In the genomic region with DNA sequence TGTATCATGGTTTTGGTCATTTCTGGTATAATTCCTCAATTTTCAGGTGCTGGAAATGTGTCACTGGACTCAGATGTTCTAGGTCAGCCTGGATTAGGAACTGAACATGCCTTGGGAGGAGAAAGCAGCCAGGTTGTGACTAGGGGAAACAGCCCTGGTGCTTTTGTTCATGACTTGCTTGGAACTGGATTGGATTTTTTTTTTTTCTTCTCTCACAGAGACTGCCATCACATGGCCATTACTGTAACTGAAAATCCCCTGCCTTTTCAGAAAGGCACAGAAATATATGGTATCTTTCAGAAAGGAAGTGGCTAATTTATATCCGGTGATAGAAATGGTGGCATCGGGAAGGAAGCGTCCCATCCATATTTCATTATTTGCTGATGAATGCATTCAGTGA, we compare ENCODE assay signal across 1 cellular context.
TF ChIP-seq lines count a peak whose summit lies in the region.

No MANE protein-coding gene starts in this region.

TF ChIP-seq in WTC11, 78 proteins besides CTCF, POLR2A, EP300 and RAD21 (continued from another document):
- TF ChIP-seq, protein P1, sequence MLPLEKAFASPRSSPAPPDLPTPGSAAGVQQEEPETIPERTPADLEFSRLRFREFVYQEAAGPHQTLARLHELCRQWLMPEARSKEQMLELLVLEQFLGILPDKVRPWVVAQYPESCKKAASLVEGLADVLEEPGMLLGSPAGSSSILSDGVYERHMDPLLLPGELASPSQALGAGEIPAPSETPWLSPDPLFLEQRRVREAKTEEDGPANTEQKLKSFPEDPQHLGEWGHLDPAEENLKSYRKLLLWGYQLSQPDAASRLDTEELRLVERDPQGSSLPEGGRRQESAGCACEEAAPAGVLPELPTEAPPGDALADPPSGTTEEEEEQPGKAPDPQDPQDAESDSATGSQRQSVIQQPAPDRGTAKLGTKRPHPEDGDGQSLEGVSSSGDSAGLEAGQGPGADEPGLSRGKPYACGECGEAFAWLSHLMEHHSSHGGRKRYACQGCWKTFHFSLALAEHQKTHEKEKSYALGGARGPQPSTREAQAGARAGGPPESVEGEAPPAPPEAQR (CRISPR knock-in tag; IDR thresholded peaks at IDR 0.05) = no peak
- TF ChIP-seq, protein P2, sequence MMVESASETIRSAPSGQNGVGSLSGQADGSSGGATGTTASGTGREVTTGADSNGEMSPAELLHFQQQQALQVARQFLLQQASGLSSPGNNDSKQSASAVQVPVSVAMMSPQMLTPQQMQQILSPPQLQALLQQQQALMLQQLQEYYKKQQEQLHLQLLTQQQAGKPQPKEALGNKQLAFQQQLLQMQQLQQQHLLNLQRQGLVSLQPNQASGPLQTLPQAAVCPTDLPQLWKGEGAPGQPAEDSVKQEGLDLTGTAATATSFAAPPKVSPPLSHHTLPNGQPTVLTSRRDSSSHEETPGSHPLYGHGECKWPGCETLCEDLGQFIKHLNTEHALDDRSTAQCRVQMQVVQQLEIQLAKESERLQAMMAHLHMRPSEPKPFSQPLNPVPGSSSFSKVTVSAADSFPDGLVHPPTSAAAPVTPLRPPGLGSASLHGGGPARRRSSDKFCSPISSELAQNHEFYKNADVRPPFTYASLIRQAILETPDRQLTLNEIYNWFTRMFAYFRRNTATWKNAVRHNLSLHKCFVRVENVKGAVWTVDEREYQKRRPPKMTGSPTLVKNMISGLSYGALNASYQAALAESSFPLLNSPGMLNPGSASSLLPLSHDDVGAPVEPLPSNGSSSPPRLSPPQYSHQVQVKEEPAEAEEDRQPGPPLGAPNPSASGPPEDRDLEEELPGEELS (CRISPR knock-in tag; IDR thresholded peaks at IDR 0.05) = no peak
- no peak for TF ChIP-seq RORB (CRISPR knock-in tag; IDR thresholded peaks at IDR 0.05)
TF ChIP-seq in WTC11: peak in this region for 0.
